38 cellular contexts compared by ENCODE assay signal in genomic region chr16:22171953-22172352, GRCh38. TPM values are rescaled to one million over a fixed set of nuclear protein-coding genes. Genes with fewer than 3 reads are reported as not detected.
"Had no signal": no experiment of that assay in that cellular context is flagged by ENCODE, and none has a peak within 500 bp of the region (broad histone marks: within the 10 kb centered on the region; RNA-seq: fewer than 3 reads in every experiment).

No MANE protein-coding gene starts in this region.

- H3K27ac ChIP-seq: KMS-11 had no signal

- H3K4me2 ChIP-seq: KMS-11 had no signal

- DNase-seq: Karpas-422, Kasumi-1, KG1, MG63, MV-4-11, NCI-H1048, NCI-H1092, NCI-H1092 treated with DMSO at 0.1 percent for 48 hours, NCI-H1105, NCI-H1105 treated with DMSO at 0.1 percent for 48 hours, NCI-H1417, NCI-H1417 treated with DMSO at 0.1 percent for 48 hours, NCI-H1436, NCI-H1436 treated with DMSO at 0.1 percent for 48 hours, NCI-H146, NCI-H1694, NCI-H1694 treated with DMSO at 0.1 percent for 48 hours, NCI-H187, NCI-H187 treated with DMSO at 0.1 percent for 48 hours, NCI-H1930, NCI-H2029, NCI-H2029 treated with DMSO at 0.1 percent for 48 hours, NCI-H2081, NCI-H2081 treated with DMSO at 0.1 percent for 48 hours, NCI-H2107, NCI-H2171, NCI-H2171 treated with DMSO at 0.1 percent for 48 hours, NCI-H2227 treated with DMSO at 0.1 percent for 48 hours, NCI-H226, NCI-H345, NCI-H446, NCI-H446 treated with DMSO at 0.1 percent for 48 hours, NCI-H510A had no signal

- H3K4me3 ChIP-seq: MG63 had no signal

- H3K9me3 ChIP-seq: MG63 had no signal

- H3K36me3 ChIP-seq: MG63 had no signal

- H3K9ac ChIP-seq: KMS-11 had no signal

- H3K27me3 ChIP-seq: MG63 had no signal

RNA-seq across cellular contexts. Expression of gene SDR42E2, which starts 9.6 kb away (rescaled TPM):
- total RNA-seq: LHCN-M2, M059J, MCF 10A, NCI-H460 had no signal
